ENCODE assay signal across 8 cellular contexts in genomic region chr9:117783828-117784227, GRCh38.
DNase-seq lines count a peak whose midpoint lies in the region; ATAC-seq and TF ChIP-seq lines count a peak whose summit lies in the region.

No MANE protein-coding gene starts in this region.

- no peak for TF ChIP-seq CTCF in right lobe of liver (IDR thresholded peaks at IDR 0.05)
- no peak for TF ChIP-seq CTCF in GM13977 (IDR thresholded peaks at IDR 0.05; ENCODE audit: extremely low read depth, insufficient read depth, missing control alignments)

- no peak for TF ChIP-seq POLR2A in right lobe of liver (IDR thresholded peaks at IDR 0.05)

- H3K27ac ChIP-seq in right lobe of liver, result no peak overlapping the region

- in situ Hi-C loops in GM13977 (cut with MboI; ENCODE audit: low pct_unique_long_range_greater_than_20kb, low sequenced_read_pairs, unreplicated experiment), result loop anchor here (25.0 kb wide), 1 partner anchor 1503 kb away; no protein-coding TSS in a partner anchor

- no peaks in the 10 kb centered on the region for H3K9me3 ChIP-seq in right lobe of liver

- no peaks in the 10 kb centered on the region for H3K36me3 ChIP-seq in right lobe of liver

- WGBS in right lobe of liver (ENCODE audit: insufficient coverage, low coverage, low lambda C conversion rate, missing lambda C conversion rate), result 0% methylated on average over 1 of the region's 1 CpG

- no peaks in the 10 kb centered on the region for H3K27me3 ChIP-seq in right lobe of liver

- H3K4me3 ChIP-seq in right lobe of liver, result peak overlapping the region in 2 of 3 donors; percentile 46 to 62

- ATAC-seq in HG03039 (IDR thresholded peaks at IDR 0.05; ENCODE audit: unreplicated experiment) (peak; percentile 66), right lobe of liver (peak; percentile 75 to 86 (median 78))

- intact Hi-C loops in right lobe of liver (cut with DNase I), result no loop called here

- DNase-seq in stimulated activated CD4-positive, alpha-beta T cell treated with anti-CD3 and anti-CD28 coated beads, Interleukin-2, amount 100 ng/mL, for 4 hours (ENCODE audit: low read depth), result peak; percentile 3
- DNase-seq in stimulated activated CD4-positive, alpha-beta T cell treated with anti-CD3 and anti-CD28 coated beads, Interleukin-2, amount 100 ng/mL, for 48 hours, result no peak
- DNase-seq in T-helper 1 cell (peak in 3 of 5 donors; percentile 2 to 71 (median 10)), right lobe of liver (peak in 2 of 3 donors; percentile 24 to 63), cerebellar nuclear complex (lab: John Stamatoyannopoulos, UW) (no peak), GM13977 (ENCODE audit: low spot score) (no peak), nucleus accumbens (lab: John Stamatoyannopoulos, UW) (no peak)

- peaks cover 0 to 12% (median 0%) of the 10 kb centered on the region in 4 donors for H3K4me1 ChIP-seq in right lobe of liver

Comparison
In these comparisons a context has a peak if more than half of its experiments do, and no peak if none do; other contexts are left out.
1. DNase-seq: peak in stimulated activated CD4-positive, alpha-beta T cell treated with anti-CD3 and anti-CD28 coated beads, Interleukin-2, amount 100 ng/mL, for 4 hours (single experiment), T-helper 1 cell (3 of 5) and right lobe of liver (2 of 3); none in stimulated activated CD4-positive, alpha-beta T cell treated with anti-CD3 and anti-CD28 coated beads, Interleukin-2, amount 100 ng/mL, for 48 hours (0 of 2), cerebellar nuclear complex (0 of 2), GM13977 (single experiment) and nucleus accumbens (0 of 56).